In genomic region chr11:2549491-2549875, GRCh38 we compare ENCODE assay signal across 17 cellular contexts.
A peak's percentile ranks its signal among the peaks of the same experiment; 100 is the strongest.
DNase-seq lines count a peak whose midpoint lies in the region; ATAC-seq and TF ChIP-seq lines count a peak whose summit lies in the region.
"Had no signal": no experiment of that assay in that cellular context is flagged by ENCODE, and none has a peak within 500 bp of the region (broad histone marks: within the 10 kb centered on the region; RNA-seq: fewer than 3 reads in every experiment).

No MANE protein-coding gene starts in this region.

- TF ChIP-seq CTCF in glutamatergic neuron (IDR thresholded peaks at IDR 0.05; ENCODE audit: partially characterized antibody, unreplicated experiment), result no peak

- no peaks in the 10 kb centered on the region for H3K4me1 Mint-ChIP-seq in glutamatergic neuron (ENCODE audit: low read depth, unreplicated experiment)
- peaks cover 48% of the 10 kb centered on the region for H3K4me1 Mint-ChIP-seq in stimulated activated memory B cell treated with anti-CD40 and anti-IgM and Interleukin-4, amounts not matched to agents 10 μg/mL and 1 μg/mL and 100 μg/mL, for 72 hours

- peaks cover 3% of the 10 kb centered on the region for H3K9me3 Mint-ChIP-seq in glutamatergic neuron (ENCODE audit: unreplicated experiment)
- H3K9me3 Mint-ChIP-seq in stimulated activated memory B cell treated with anti-CD40 and anti-IgM and Interleukin-4, amounts not matched to agents 10 μg/mL and 1 μg/mL and 100 μg/mL, for 72 hours, result no peaks in the 10 kb centered on the region

- peaks cover 9% of the 10 kb centered on the region for H3K36me3 Mint-ChIP-seq in glutamatergic neuron (ENCODE audit: unreplicated experiment)
- peaks cover 27% of the 10 kb centered on the region for H3K36me3 Mint-ChIP-seq in stimulated activated memory B cell treated with anti-CD40 and anti-IgM and Interleukin-4, amounts not matched to agents 10 μg/mL and 1 μg/mL and 100 μg/mL, for 72 hours

- intact Hi-C loops in Right ventricle myocardium superior (cut with DNase I), result loop anchor here (10.0 kb wide), 1 partner anchor 65 kb away; no protein-coding TSS in a partner anchor
- intact Hi-C loops in left ventricle myocardium superior (cut with micrococcal nuclease), result no loop called here

- peaks cover 5% of the 10 kb centered on the region for H3K27me3 Mint-ChIP-seq in glutamatergic neuron (ENCODE audit: unreplicated experiment)
- no peaks in the 10 kb centered on the region for H3K27me3 Mint-ChIP-seq in stimulated activated memory B cell treated with anti-CD40 and anti-IgM and Interleukin-4, amounts not matched to agents 10 μg/mL and 1 μg/mL and 100 μg/mL, for 72 hours

- no peak overlapping the region for H3K27ac Mint-ChIP-seq in glutamatergic neuron (ENCODE audit: unreplicated experiment)
- H3K27ac Mint-ChIP-seq in stimulated activated memory B cell treated with anti-CD40 and anti-IgM and Interleukin-4, amounts not matched to agents 10 μg/mL and 1 μg/mL and 100 μg/mL, for 72 hours, result no peak overlapping the region

- ATAC-seq in Right ventricle myocardium superior (ENCODE audit: poor library complexity), result peak; percentile 11
- no peak for ATAC-seq in left ventricle myocardium superior
- peak; percentile 39 for ATAC-seq in stimulated activated memory B cell treated with anti-CD40 and anti-IgM and Interleukin-4, amounts not matched to agents 10 μg/mL and 1 μg/mL and 100 μg/mL, for 72 hours
- no peak for ATAC-seq in HG03175 (IDR thresholded peaks at IDR 0.05; ENCODE audit: unreplicated experiment)
- ATAC-seq in HG03439 (IDR thresholded peaks at IDR 0.05; ENCODE audit: unreplicated experiment), result no peak
- ATAC-seq: PC-3 had no signal

- DNase-seq in Right ventricle myocardium superior (peak; percentile 8), left ventricle myocardium superior (no peak), glutamatergic neuron (peak; percentile 7), mesenteric fat pad (ENCODE audit: low spot score) (peak; percentile 64), NCI-H1694 treated with DMSO at 0.1 percent for 48 hours (lab: John Stamatoyannopoulos, UW) (no peak)
- DNase-seq: DMS 273 treated with DMSO at 0.1 percent for 48 hours, GF-D8, GM23248, HCEC 1CT, NCI-H1048, NCI-H1436 treated with DMSO at 0.1 percent for 48 hours, NCI-H2081, NCI-H82, PC-3 had no signal

- no peak overlapping the region for H3K4me3 Mint-ChIP-seq in glutamatergic neuron (ENCODE audit: unreplicated experiment)
- H3K4me3 Mint-ChIP-seq in stimulated activated memory B cell treated with anti-CD40 and anti-IgM and Interleukin-4, amounts not matched to agents 10 μg/mL and 1 μg/mL and 100 μg/mL, for 72 hours, result no peak overlapping the region

Comparison
In these comparisons a context has a peak if more than half of its experiments do, and no peak if none do; other contexts are left out.
1. ATAC-seq: peak in Right ventricle myocardium superior (single experiment) and stimulated activated memory B cell treated with anti-CD40 and anti-IgM and Interleukin-4, amounts not matched to agents 10 μg/mL and 1 μg/mL and 100 μg/mL, for 72 hours (single experiment); none in left ventricle myocardium superior (single experiment), HG03175 (single experiment) and HG03439 (single experiment).
2. DNase-seq: peak in Right ventricle myocardium superior (single experiment), glutamatergic neuron (single experiment) and mesenteric fat pad (single experiment); none in left ventricle myocardium superior (single experiment) and NCI-H1694 treated with DMSO at 0.1 percent for 48 hours (single experiment).